In the genomic region with DNA sequence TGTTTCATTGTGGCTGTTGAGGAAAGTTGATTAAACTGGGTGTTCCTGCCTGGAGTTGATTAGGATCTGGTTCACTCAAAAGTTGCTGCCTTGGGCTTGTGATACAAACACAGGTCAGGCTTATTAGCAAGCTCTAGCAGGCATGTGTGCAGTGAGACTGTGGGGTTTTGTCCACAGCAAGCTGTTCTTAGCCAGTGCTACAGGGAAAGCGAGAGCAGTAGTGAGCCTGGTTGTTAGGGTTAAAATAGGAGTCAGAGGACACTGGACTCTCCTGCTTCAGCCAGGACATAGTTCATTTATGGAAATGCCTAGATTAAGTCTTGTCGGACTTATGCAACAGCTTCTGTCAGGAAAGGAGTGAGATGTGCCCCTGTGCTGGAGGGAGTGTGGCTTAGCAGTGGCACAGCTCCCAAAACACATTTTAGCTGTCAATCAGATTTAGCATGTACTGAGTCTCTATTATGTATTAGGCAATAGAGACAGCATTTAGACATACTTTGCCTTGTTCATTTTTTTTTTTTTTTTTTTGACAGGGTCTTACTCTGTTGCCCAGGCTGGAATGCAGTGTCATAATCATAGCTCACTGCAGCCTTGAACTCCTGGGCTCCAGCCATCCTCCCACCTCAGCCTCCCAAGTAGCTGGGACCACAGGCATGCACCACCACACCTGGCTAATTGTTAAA, we compare ENCODE assay signal across 11 cellular contexts. TPM values are rescaled to one million over a fixed set of nuclear protein-coding genes. Genes with fewer than 3 reads are reported as not detected.
DNase-seq lines count a peak whose midpoint lies in the region; ATAC-seq and TF ChIP-seq lines count a peak whose summit lies in the region.
"Had no signal": no experiment of that assay in that cellular context is flagged by ENCODE, and none has a peak within 500 bp of the region (broad histone marks: within the 10 kb centered on the region; RNA-seq: fewer than 3 reads in every experiment).

No MANE protein-coding gene starts in this region.

- peaks cover 9% of the 10 kb centered on the region; the same call in 1 of the 2 replicates for H3K36me3 Mint-ChIP-seq in HFFc6 (ENCODE audit: low read depth)

- H3K27ac Mint-ChIP-seq in HFFc6 = peak overlapping the region; percentile 23

- ATAC-seq in HG03139 (IDR thresholded peaks at IDR 0.05; ENCODE audit: unreplicated experiment) (no peak), GM19023 (IDR thresholded peaks at IDR 0.05; ENCODE audit: unreplicated experiment) (no peak)

- no peak for TF ChIP-seq CTCF in AG10803 (conservative IDR thresholded peaks at IDR 0.05; ENCODE audit: low read length)
- no peak for TF ChIP-seq CTCF in HFFc6 (IDR thresholded peaks at IDR 0.05)

- peaks cover 17% of the 10 kb centered on the region for H3K4me1 Mint-ChIP-seq in HFFc6 (ENCODE audit: low read depth)

- H3K27me3 Mint-ChIP-seq in HFFc6 (ENCODE audit: insufficient read depth) = no peaks in the 10 kb centered on the region

- H3K4me3 Mint-ChIP-seq in HFFc6 = no peak overlapping the region

- no peaks in the 10 kb centered on the region for H3K27me3 ChIP-seq in H7 (ENCODE audit: control insufficient read depth, insufficient read depth, low read length)

- peak; percentile 70 for DNase-seq in AG10803 (ENCODE audit: low read depth)
- DNase-seq in HFFc6 = no peak
- DNase-seq in fibroblast of gingiva (ENCODE audit: low read depth) = peak; percentile 67
- peak; percentile 72 for DNase-seq in myocyte (ENCODE audit: low read depth)
- no peak for DNase-seq in H7
- no peak for DNase-seq in DMS53 treated with DMSO at 0.1 percent for 48 hours (lab: John Stamatoyannopoulos, UW; ENCODE audit: unreplicated experiment)
- DNase-seq: activated CD4-positive, alpha-beta T cell treated with anti-CD3 and anti-CD28 coated beads for 4 hours; NCI-H1930; NK-92 treated with Interleukin-12 subunit alpha and Interleukin-12 subunit beta, amount 100 ng/mL, for 24 hours had no signal

- peaks cover 26% of the 10 kb centered on the region for H3K36me3 ChIP-seq in H7 (replicated peaks; ENCODE audit: control insufficient read depth, insufficient read depth, low read length)

- H3K4me3 ChIP-seq in AG10803 (ENCODE audit: low read length) (no peak overlapping the region), H7 (ENCODE audit: insufficient read depth, low read depth, low read length) (no peak overlapping the region)

- no peaks in the 10 kb centered on the region for H3K9me3 Mint-ChIP-seq in HFFc6

RNA-seq across cellular contexts. Expression of a gene that starts 8.7 kb away (rescaled TPM):
- 100 to 1,000 TPM in 5 of 6 experiments, 10 to 100 TPM in 1; 98.9 to 108 (median 104) TPM for total RNA-seq in HFFc6 (2021; fragmentation: NEBNext Ultra II Directional; extraction: Animal tissue kit (Norgen Biotek cat#: 25700))
- total RNA-seq in myocyte = 169 and 202 TPM in 2 replicates
- 156 TPM for polyA plus RNA-seq in myocyte (2012)
- 159 and 166 TPM in 2 replicates for total RNA-seq in H7 (2014; rRNA removed; shearing (Covaris generic))

RNA-seq across cellular contexts. Expression of a gene that starts 9.6 kb away (rescaled TPM):
- 10 to 100 TPM; 82.4 to 99.5 (median 89.0) TPM for total RNA-seq in HFFc6 (2021; fragmentation: NEBNext Ultra II Directional; extraction: Animal tissue kit (Norgen Biotek cat#: 25700))
- total RNA-seq in myocyte = 192 and 242 TPM in 2 replicates
- 99.8 TPM for polyA plus RNA-seq in myocyte (2012)
- 188 and 209 TPM in 2 replicates for total RNA-seq in H7 (2014; rRNA removed; shearing (Covaris generic))

RNA-seq across cellular contexts. Expression of a gene that starts 28.4 kb away (rescaled TPM):
- 1 to 10 TPM in 3 of 6 experiments, under 1 TPM in 3; 0.87 to 1.6 (median 1.0) TPM for total RNA-seq in HFFc6 (2021; fragmentation: NEBNext Ultra II Directional; extraction: Animal tissue kit (Norgen Biotek cat#: 25700))
- total RNA-seq in myocyte = 10.0 and 13.2 TPM in 2 replicates
- polyA plus RNA-seq in myocyte (2012) = 9.6 TPM
- 18.8 and 20.5 TPM in 2 replicates for total RNA-seq in H7 (2014; rRNA removed; shearing (Covaris generic))

RNA-seq across cellular contexts. Expression of a gene that starts 38.5 kb away (rescaled TPM):
- total RNA-seq in HFFc6 (2021; fragmentation: NEBNext Ultra II Directional; extraction: Animal tissue kit (Norgen Biotek cat#: 25700)) = 1 to 10 TPM in 5 of 6 experiments, under 1 TPM in 1; 0.89 to 2.8 (median 1.4) TPM
- 2.1 and 2.4 TPM in 2 replicates for total RNA-seq in myocyte
- polyA plus RNA-seq in myocyte (2012) = 1.4 TPM
- total RNA-seq in H7 (2014; rRNA removed; shearing (Covaris generic)) = 20.7 and 24.6 TPM in 2 replicates

Comparison
In these comparisons a context has a peak if more than half of its experiments do, and no peak if none do; other contexts are left out.
1. DNase-seq: peak in AG10803 (single experiment), fibroblast of gingiva (single experiment) and myocyte (single experiment); none in HFFc6 (single experiment), H7 (single experiment) and DMS53 treated with DMSO at 0.1 percent for 48 hours (single experiment).